1 cellular context compared by ENCODE assay signal in the genomic region with DNA sequence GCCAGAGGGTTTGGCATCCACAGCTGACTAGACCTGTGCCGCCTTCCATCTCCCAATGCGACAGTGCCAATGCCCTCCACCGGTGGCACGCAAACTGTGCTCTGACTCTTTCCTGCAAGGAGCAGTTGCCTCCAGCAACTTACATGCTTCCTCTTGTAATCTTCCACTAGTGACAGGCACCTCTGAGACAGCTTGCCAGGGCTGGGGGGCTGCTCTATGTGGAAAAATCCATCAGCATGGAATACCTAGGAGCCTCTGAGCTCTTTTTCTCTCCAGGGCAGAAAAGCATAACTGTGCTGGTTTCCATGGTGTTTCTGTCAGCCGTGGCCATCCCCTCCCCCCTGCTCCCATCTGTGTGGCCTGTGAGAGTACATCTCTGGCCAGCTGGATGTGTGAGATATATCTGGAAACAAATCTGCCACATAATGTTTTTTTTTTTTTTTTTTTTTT.
TF ChIP-seq lines count a peak whose summit lies in the region.

No MANE protein-coding gene starts in this region.

TF ChIP-seq in GM23338, 12 proteins besides CTCF, POLR2A, EP300 and RAD21 (continued from another document):
- TF ChIP-seq CREB1 (CRISPR knock-in tag; IDR thresholded peaks at IDR 0.05; ENCODE audit: low read depth) (no peak), POLR2AphosphoS5 (IDR thresholded peaks at IDR 0.05; ENCODE audit: low read depth) (no peak), ZNF114 (CRISPR knock-in tag; IDR thresholded peaks at IDR 0.05) (no peak), JUNB (IDR thresholded peaks at IDR 0.05; ENCODE audit: unreplicated experiment) (no peak), NANOG (IDR thresholded peaks at IDR 0.05; ENCODE audit: borderline replicate concordance) (no peak), EZH2phosphoT487 (IDR thresholded peaks at IDR 0.05; ENCODE audit: unreplicated experiment) (no peak), EZH2 (IDR thresholded peaks at IDR 0.05; ENCODE audit: low read depth, unreplicated experiment) (no peak), STAT1 (IDR thresholded peaks at IDR 0.05; ENCODE audit: unreplicated experiment) (no peak), ZNF331 (CRISPR knock-in tag; IDR thresholded peaks at IDR 0.05; ENCODE audit: low read depth) (no peak)
- TF ChIP-seq, protein P1, sequence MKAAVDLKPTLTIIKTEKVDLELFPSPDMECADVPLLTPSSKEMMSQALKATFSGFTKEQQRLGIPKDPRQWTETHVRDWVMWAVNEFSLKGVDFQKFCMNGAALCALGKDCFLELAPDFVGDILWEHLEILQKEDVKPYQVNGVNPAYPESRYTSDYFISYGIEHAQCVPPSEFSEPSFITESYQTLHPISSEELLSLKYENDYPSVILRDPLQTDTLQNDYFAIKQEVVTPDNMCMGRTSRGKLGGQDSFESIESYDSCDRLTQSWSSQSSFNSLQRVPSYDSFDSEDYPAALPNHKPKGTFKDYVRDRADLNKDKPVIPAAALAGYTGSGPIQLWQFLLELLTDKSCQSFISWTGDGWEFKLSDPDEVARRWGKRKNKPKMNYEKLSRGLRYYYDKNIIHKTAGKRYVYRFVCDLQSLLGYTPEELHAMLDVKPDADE (IDR thresholded peaks at IDR 0.05): no peak
- TF ChIP-seq, protein P2, sequence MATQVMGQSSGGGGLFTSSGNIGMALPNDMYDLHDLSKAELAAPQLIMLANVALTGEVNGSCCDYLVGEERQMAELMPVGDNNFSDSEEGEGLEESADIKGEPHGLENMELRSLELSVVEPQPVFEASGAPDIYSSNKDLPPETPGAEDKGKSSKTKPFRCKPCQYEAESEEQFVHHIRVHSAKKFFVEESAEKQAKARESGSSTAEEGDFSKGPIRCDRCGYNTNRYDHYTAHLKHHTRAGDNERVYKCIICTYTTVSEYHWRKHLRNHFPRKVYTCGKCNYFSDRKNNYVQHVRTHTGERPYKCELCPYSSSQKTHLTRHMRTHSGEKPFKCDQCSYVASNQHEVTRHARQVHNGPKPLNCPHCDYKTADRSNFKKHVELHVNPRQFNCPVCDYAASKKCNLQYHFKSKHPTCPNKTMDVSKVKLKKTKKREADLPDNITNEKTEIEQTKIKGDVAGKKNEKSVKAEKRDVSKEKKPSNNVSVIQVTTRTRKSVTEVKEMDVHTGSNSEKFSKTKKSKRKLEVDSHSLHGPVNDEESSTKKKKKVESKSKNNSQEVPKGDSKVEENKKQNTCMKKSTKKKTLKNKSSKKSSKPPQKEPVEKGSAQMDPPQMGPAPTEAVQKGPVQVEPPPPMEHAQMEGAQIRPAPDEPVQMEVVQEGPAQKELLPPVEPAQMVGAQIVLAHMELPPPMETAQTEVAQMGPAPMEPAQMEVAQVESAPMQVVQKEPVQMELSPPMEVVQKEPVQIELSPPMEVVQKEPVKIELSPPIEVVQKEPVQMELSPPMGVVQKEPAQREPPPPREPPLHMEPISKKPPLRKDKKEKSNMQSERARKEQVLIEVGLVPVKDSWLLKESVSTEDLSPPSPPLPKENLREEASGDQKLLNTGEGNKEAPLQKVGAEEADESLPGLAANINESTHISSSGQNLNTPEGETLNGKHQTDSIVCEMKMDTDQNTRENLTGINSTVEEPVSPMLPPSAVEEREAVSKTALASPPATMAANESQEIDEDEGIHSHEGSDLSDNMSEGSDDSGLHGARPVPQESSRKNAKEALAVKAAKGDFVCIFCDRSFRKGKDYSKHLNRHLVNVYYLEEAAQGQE (IDR thresholded peaks at IDR 0.05; ENCODE audit: unreplicated experiment): no peak
